Comparison of ENCODE assay signal across 1 cellular context in the genomic region with DNA sequence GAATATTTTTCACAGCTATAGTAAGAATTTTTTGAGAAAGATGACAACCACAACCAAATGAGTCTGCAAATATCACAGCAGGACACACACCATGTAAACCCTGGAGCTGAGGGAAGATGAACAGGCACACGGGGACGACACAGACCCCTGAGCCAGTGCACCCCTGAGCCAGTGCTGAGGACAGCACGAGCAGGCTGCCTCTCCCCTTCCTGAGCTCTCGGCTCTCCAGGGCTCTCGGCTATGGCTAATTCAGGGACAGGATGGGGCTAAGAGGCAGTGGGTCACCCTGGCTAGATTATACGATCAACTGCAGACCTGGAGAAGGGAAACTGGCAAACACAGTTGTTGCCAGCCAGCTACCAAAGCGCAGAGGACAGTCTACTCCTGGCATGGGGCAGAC.
TF ChIP-seq lines count a peak whose summit lies in the region.

No MANE protein-coding gene starts in this region.

TF ChIP-seq in GM23338, 12 proteins besides CTCF, POLR2A, EP300 and RAD21 (continued from another document):
- TF ChIP-seq, protein P1, sequence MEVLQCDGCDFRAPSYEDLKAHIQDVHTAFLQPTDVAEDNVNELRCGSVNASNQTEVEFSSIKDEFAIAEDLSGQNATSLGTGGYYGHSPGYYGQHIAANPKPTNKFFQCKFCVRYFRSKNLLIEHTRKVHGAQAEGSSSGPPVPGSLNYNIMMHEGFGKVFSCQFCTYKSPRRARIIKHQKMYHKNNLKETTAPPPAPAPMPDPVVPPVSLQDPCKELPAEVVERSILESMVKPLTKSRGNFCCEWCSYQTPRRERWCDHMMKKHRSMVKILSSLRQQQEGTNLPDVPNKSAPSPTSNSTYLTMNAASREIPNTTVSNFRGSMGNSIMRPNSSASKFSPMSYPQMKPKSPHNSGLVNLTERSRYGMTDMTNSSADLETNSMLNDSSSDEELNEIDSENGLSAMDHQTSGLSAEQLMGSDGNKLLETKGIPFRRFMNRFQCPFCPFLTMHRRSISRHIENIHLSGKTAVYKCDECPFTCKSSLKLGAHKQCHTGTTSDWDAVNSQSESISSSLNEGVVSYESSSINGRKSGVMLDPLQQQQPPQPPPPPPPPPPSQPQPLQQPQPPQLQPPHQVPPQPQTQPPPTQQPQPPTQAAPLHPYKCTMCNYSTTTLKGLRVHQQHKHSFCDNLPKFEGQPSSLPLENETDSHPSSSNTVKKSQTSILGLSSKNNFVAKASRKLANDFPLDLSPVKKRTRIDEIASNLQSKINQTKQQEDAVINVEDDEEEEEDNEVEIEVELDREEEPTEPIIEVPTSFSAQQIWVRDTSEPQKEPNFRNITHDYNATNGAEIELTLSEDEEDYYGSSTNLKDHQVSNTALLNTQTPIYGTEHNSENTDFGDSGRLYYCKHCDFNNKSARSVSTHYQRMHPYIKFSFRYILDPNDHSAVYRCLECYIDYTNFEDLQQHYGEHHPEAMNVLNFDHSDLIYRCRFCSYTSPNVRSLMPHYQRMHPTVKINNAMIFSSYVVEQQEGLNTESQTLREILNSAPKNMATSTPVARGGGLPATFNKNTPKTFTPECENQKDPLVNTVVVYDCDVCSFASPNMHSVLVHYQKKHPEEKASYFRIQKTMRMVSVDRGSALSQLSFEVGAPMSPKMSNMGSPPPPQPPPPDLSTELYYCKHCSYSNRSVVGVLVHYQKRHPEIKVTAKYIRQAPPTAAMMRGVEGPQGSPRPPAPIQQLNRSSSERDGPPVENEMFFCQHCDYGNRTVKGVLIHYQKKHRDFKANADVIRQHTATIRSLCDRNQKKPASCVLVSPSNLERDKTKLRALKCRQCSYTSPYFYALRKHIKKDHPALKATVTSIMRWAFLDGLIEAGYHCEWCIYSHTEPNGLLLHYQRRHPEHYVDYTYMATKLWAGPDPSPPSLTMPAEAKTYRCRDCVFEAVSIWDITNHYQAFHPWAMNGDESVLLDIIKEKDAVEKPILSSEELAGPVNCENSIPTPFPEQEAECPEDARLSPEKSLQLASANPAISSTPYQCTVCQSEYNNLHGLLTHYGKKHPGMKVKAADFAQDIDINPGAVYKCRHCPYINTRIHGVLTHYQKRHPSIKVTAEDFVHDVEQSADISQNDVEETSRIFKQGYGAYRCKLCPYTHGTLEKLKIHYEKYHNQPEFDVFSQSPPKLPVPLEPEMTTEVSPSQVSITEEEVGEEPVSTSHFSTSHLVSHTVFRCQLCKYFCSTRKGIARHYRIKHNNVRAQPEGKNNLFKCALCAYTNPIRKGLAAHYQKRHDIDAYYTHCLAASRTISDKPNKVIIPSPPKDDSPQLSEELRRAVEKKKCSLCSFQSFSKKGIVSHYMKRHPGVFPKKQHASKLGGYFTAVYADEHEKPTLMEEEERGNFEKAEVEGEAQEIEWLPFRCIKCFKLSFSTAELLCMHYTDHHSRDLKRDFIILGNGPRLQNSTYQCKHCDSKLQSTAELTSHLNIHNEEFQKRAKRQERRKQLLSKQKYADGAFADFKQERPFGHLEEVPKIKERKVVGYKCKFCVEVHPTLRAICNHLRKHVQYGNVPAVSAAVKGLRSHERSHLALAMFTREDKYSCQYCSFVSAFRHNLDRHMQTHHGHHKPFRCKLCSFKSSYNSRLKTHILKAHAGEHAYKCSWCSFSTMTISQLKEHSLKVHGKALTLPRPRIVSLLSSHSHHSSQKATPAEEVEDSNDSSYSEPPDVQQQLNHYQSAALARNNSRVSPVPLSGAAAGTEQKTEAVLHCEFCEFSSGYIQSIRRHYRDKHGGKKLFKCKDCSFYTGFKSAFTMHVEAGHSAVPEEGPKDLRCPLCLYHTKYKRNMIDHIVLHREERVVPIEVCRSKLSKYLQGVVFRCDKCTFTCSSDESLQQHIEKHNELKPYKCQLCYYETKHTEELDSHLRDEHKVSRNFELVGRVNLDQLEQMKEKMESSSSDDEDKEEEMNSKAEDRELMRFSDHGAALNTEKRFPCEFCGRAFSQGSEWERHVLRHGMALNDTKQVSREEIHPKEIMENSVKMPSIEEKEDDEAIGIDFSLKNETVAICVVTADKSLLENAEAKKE (CRISPR knock-in tag; IDR thresholded peaks at IDR 0.05), result no peak
- TF ChIP-seq JUNB (IDR thresholded peaks at IDR 0.05; ENCODE audit: unreplicated experiment) (no peak), ZNF114 (CRISPR knock-in tag; IDR thresholded peaks at IDR 0.05) (no peak), ZNF331 (CRISPR knock-in tag; IDR thresholded peaks at IDR 0.05; ENCODE audit: low read depth) (no peak), REST (IDR thresholded peaks at IDR 0.05; ENCODE audit: unreplicated experiment) (no peak), STAT1 (IDR thresholded peaks at IDR 0.05; ENCODE audit: unreplicated experiment) (no peak), EZH2 (IDR thresholded peaks at IDR 0.05; ENCODE audit: low read depth, unreplicated experiment) (no peak), NANOG (IDR thresholded peaks at IDR 0.05; ENCODE audit: borderline replicate concordance) (no peak), ETS1 (IDR thresholded peaks at IDR 0.05) (no peak), EZH2phosphoT487 (IDR thresholded peaks at IDR 0.05; ENCODE audit: unreplicated experiment) (no peak), POLR2AphosphoS5 (IDR thresholded peaks at IDR 0.05; ENCODE audit: low read depth) (no peak)
